ENCODE assay signal across 9 cellular contexts in the genomic region with DNA sequence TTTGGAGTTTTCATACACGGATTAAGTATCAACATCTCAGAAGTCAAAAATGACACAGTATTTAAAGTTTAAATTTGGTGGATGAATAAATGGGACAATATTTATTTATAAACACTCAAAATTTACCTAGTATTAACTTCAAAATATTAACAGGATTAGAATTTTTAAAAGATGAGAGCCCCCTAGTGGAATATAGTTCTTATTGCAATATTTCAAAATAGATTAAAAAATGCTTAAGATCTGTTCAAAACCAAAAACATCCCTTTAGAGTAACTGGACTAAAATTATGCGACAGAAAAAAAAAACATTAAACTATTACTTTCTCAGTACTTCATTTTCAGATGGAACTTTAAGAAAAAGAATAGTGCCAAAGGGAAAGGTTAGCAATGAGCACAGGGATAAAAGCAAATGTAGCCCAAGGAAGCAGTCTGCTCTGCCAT. TPM values are rescaled to one million over a fixed set of nuclear protein-coding genes. Genes with fewer than 3 reads are reported as not detected.
A peak's percentile ranks its signal among the peaks of the same experiment; 100 is the strongest.
DNase-seq lines count a peak whose midpoint lies in the region; ATAC-seq and TF ChIP-seq lines count a peak whose summit lies in the region.
"Had no signal": no experiment of that assay in that cellular context is flagged by ENCODE, and none has a peak within 500 bp of the region (broad histone marks: within the 10 kb centered on the region; RNA-seq: fewer than 3 reads in every experiment).

No MANE protein-coding gene starts in this region.

- DNase-seq in ELR (ENCODE audit: low read depth) (peak; percentile 50), M059J (ENCODE audit: low read depth) (peak; percentile 15), cerebellar cortex (ENCODE audit: low spot score) (peak; percentile 14), osteoblast (ENCODE audit: insufficient read length, low spot score, missing footprints) (no peak), left colon (no peak), posterior cingulate gyrus (no peak)
- DNase-seq in activated CD4-positive, alpha-beta T cell treated with anti-CD3 and anti-CD28 coated beads for 1 hour = no peak
- DNase-seq: activated CD4-positive, alpha-beta memory T cell treated with anti-CD3 and anti-CD28 coated beads, Interleukin-2, amount 10 ng/mL, durations not matched to agents 7 days and 5 days had no signal

- H3K27me3 ChIP-seq in osteoblast (ENCODE audit: insufficient read depth, low read length) = no peaks in the 10 kb centered on the region

- H3K9me3 ChIP-seq in osteoblast (ENCODE audit: low read depth, low read length) = no peaks in the 10 kb centered on the region

- ATAC-seq in left colon = no peak
- ATAC-seq in HG02973 (IDR thresholded peaks at IDR 0.05; ENCODE audit: unreplicated experiment) = no peak

- H3K4me1 ChIP-seq in osteoblast (ENCODE audit: insufficient read depth, low read length) = no peaks in the 10 kb centered on the region

- no peak overlapping the region for H3K27ac ChIP-seq in osteoblast (ENCODE audit: low read depth, low read length)

- no peak overlapping the region for H3K4me2 ChIP-seq in osteoblast (ENCODE audit: insufficient read depth, low read length)

- no peak overlapping the region for H2AFZ ChIP-seq in osteoblast (ENCODE audit: low read length)

- no peaks in the 10 kb centered on the region for H4K20me1 ChIP-seq in osteoblast (ENCODE audit: insufficient read depth, low read length)

- peaks cover 20% of the 10 kb centered on the region for H3K36me3 ChIP-seq in osteoblast (ENCODE audit: insufficient read depth, low read length)

- no peaks in the 10 kb centered on the region for H3K79me2 ChIP-seq in osteoblast (ENCODE audit: insufficient read depth, low read length)

- peak; percentile 60 for TF ChIP-seq CTCF in osteoblast (IDR thresholded peaks at IDR 0.05; ENCODE audit: extremely low read depth, low read depth, low read length)

- H3K4me3 ChIP-seq in osteoblast (ENCODE audit: insufficient read depth, low read length) = no peak overlapping the region

- intact Hi-C loops in left colon (cut with DNase I, micrococcal nuclease) (no loop called here), posterior cingulate gyrus (cut with DNase I) (loop anchor here (2.0 to 5.0 kb wide), 2 partner anchors 140 to 182 kb away; no protein-coding TSS in a partner anchor)

RNA-seq across cellular contexts. Expression of a gene that starts 56.6 kb away (rescaled TPM):
- total RNA-seq in M059J (2014; rRNA removed; shearing (Covaris generic)) = 151 and 175 TPM in 2 replicates
- total RNA-seq in osteoblast (117 and 146 TPM in 2 replicates), left colon (10 to 100 TPM; 71.0 to 84.5 TPM)

Comparison
In these comparisons a context has a peak if more than half of its experiments do, and no peak if none do; other contexts are left out.
1. DNase-seq: peak in ELR (single experiment), M059J (single experiment) and cerebellar cortex (single experiment); none in osteoblast (single experiment), left colon (0 of 2), posterior cingulate gyrus (0 of 10) and activated CD4-positive, alpha-beta T cell treated with anti-CD3 and anti-CD28 coated beads for 1 hour (single experiment).